ENCODE assay signal across 12 cellular contexts in the genomic region with DNA sequence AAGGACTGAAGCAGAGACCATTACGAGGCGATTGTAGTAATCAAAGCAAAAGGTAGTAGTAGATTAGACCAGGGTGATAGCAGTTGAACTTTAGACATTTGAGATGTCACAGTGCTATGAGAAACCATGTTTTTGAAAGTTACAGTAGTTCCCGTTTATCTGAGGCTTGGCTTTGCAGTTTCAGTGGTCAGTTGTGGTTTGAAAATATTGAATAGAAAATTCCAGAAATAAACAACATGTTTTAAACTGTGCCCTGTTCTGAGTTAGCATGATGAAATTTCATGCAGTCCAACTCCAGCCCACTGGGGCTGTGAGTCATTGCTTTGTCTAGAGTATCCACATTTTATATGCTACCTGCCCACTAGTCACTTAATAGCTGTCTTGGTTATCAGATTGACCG. TPM values are rescaled to one million over a fixed set of nuclear protein-coding genes. Genes with fewer than 3 reads are reported as not detected.
A peak's percentile ranks its signal among the peaks of the same experiment; 100 is the strongest.
DNase-seq lines count a peak whose midpoint lies in the region; ATAC-seq and TF ChIP-seq lines count a peak whose summit lies in the region.
"Had no signal": no experiment of that assay in that cellular context is flagged by ENCODE, and none has a peak within 500 bp of the region (broad histone marks: within the 10 kb centered on the region; RNA-seq: fewer than 3 reads in every experiment).

No MANE protein-coding gene starts in this region.

- peak overlapping the region; percentile 49 for H3K4me2 ChIP-seq in skeletal muscle satellite cell (ENCODE audit: low read length)

- H3K9me3 Mint-ChIP-seq in activated CD8-positive, alpha-beta memory T cell treated with anti-CD3 and anti-CD28 coated beads, Interleukin-2, amount 10 ng/mL, durations not matched to agents 7 days and 5 days (ENCODE audit: low read depth): no peaks in the 10 kb centered on the region

- H3K27ac ChIP-seq in Panc1 (ENCODE audit: low read length): no peak overlapping the region
- H3K27ac ChIP-seq: gastroesophageal sphincter, SK-N-MC had no signal

- H3K27me3 ChIP-seq in Panc1 (ENCODE audit: control insufficient read depth, insufficient read depth, low read length) (no peaks in the 10 kb centered on the region), skeletal muscle satellite cell (ENCODE audit: control insufficient read depth, insufficient read depth, low read length) (no peaks in the 10 kb centered on the region)
- H3K27me3 ChIP-seq: BE2C, gastroesophageal sphincter had no signal

- BruUV-seq in Panc1 (replicated peaks; lab: Mats Ljungman, UMichigan): TSS peak; percentile 8

- CTCF ChIA-PET in activated CD8-positive, alpha-beta memory T cell treated with anti-CD3 and anti-CD28 coated beads, Interleukin-2, amount 10 ng/mL, durations not matched to agents 7 days and 5 days (lab: Charles Lee): interaction anchor here (0.6 kb wide), 1 partner anchor 47 kb away, joined by 3 read pairs; the partner anchor contains the start of gene ZNF638
- CTCF ChIA-PET in Panc1 (lab: Charles Lee): no interaction called here

- no peaks in the 10 kb centered on the region for H3K27me3 Mint-ChIP-seq in activated CD8-positive, alpha-beta memory T cell treated with anti-CD3 and anti-CD28 coated beads, Interleukin-2, amount 10 ng/mL, durations not matched to agents 7 days and 5 days

- H3K4me1 ChIP-seq in Panc1 (ENCODE audit: control insufficient read depth, insufficient read depth, low read length) (no peaks in the 10 kb centered on the region; the same call in 1 of the 2 replicates), skeletal muscle satellite cell (ENCODE audit: control insufficient read depth, insufficient read depth, low read length) (peaks cover 20% of the 10 kb centered on the region)
- H3K4me1 ChIP-seq: BE2C had no signal

- H3K9me3 ChIP-seq in Panc1 (ENCODE audit: control insufficient read depth, insufficient read depth, low read depth, low read length) (no peaks in the 10 kb centered on the region), skeletal muscle satellite cell (replicated peaks; ENCODE audit: low read length) (no peaks in the 10 kb centered on the region)
- H3K9me3 ChIP-seq: BE2C, gastroesophageal sphincter had no signal

- peaks cover 17% of the 10 kb centered on the region for H3K4me1 Mint-ChIP-seq in activated CD8-positive, alpha-beta memory T cell treated with anti-CD3 and anti-CD28 coated beads, Interleukin-2, amount 10 ng/mL, durations not matched to agents 7 days and 5 days

- H3K27ac Mint-ChIP-seq in activated CD8-positive, alpha-beta memory T cell treated with anti-CD3 and anti-CD28 coated beads, Interleukin-2, amount 10 ng/mL, durations not matched to agents 7 days and 5 days: peak overlapping the region; percentile 9

- H3K4me3 ChIP-seq in Panc1 (ENCODE audit: low read depth in 2 of 2, low read length in 2 of 2) (no peak overlapping the region), skeletal muscle satellite cell (ENCODE audit: low read length) (no peak overlapping the region)
- H3K4me3 ChIP-seq: gastroesophageal sphincter, SK-N-MC had no signal

- in situ Hi-C loops in Panc1 (cut with HindIII; ENCODE audit: low pct_unique_long_range_greater_than_20kb, low sequenced_read_pairs): no loop called here

- H3K36me3 Mint-ChIP-seq in activated CD8-positive, alpha-beta memory T cell treated with anti-CD3 and anti-CD28 coated beads, Interleukin-2, amount 10 ng/mL, durations not matched to agents 7 days and 5 days: peaks cover 55% of the 10 kb centered on the region

- no peak overlapping the region for H3K4me3 Mint-ChIP-seq in activated CD8-positive, alpha-beta memory T cell treated with anti-CD3 and anti-CD28 coated beads, Interleukin-2, amount 10 ng/mL, durations not matched to agents 7 days and 5 days

- intact Hi-C loops in Panc1 (cut with micrococcal nuclease; ENCODE audit: unreplicated experiment): no loop called here

- POLR2A ChIA-PET in Panc1 (lab: Charles Lee): no interaction called here

- H3K36me3 ChIP-seq in Panc1 (ENCODE audit: control insufficient read depth, insufficient read depth, low read length) (peaks cover 30% of the 10 kb centered on the region), skeletal muscle satellite cell (ENCODE audit: insufficient read depth, low read length) (peaks cover 35% of the 10 kb centered on the region)

- no peak for DNase-seq in activated CD8-positive, alpha-beta memory T cell treated with anti-CD3 and anti-CD28 coated beads, Interleukin-2, amount 10 ng/mL, durations not matched to agents 7 days and 5 days
- no peak for DNase-seq in activated CD8-positive, alpha-beta memory T cell treated with anti-CD3 and anti-CD28 coated beads, Interleukin-2, amount 50 U/mL, for 4 hours
- peak; percentile 17 for DNase-seq in Panc1 (ENCODE audit: low read depth, low spot score)
- peak; percentile 45 for DNase-seq in fibroblast of gingiva (ENCODE audit: low read depth)
- no peak for DNase-seq in GM19240 (ENCODE audit: insufficient read length, low spot score)
- DNase-seq in NK-92 (lab: John Stamatoyannopoulos, UW; ENCODE audit: unreplicated experiment): no peak
- DNase-seq in stimulated activated CD4-positive, alpha-beta T cell treated with anti-CD3 and anti-CD28 coated beads, Interleukin-15, amount 100 ng/mL, for 24 hours: no peak
- DNase-seq: BE2C, NCI-H1048 had no signal

- TF ChIP-seq CTCF in Panc1 (IDR thresholded peaks at IDR 0.05): no peak

- H3K9ac ChIP-seq in skeletal muscle satellite cell (ENCODE audit: low read depth, low read length): no peak overlapping the region

- ATAC-seq in activated CD8-positive, alpha-beta memory T cell treated with anti-CD3 and anti-CD28 coated beads, Interleukin-2, amount 10 ng/mL, durations not matched to agents 7 days and 5 days: no peak
- no peak for ATAC-seq in Panc1
- ATAC-seq: gastroesophageal sphincter had no signal

RNA-seq across cellular contexts. Expression of gene ZNF638, which starts 47.5 kb away (rescaled TPM):
- total RNA-seq in activated CD8-positive, alpha-beta memory T cell treated with anti-CD3 and anti-CD28 coated beads, Interleukin-2, amount 10 ng/mL, durations not matched to agents 7 days and 5 days: 100 to 1,000 TPM in 1 of 2 experiments, 10 to 100 TPM in 1; 88.0 to 105 TPM
- 80.8 TPM for total RNA-seq in Panc1 (2021; ENCODE audit: unreplicated experiment)
- polyA plus RNA-seq in Panc1 (2012; ENCODE audit: insufficient read length): 34.1 TPM
- 81.3 and 99.6 TPM in 2 replicates for total RNA-seq in skeletal muscle satellite cell (2012; rRNA removed)

Comparison
In these comparisons a context has a peak if more than half of its experiments do, and no peak if none do; other contexts are left out.
1. DNase-seq: peak in Panc1 (single experiment) and fibroblast of gingiva (single experiment); none in activated CD8-positive, alpha-beta memory T cell treated with anti-CD3 and anti-CD28 coated beads, Interleukin-2, amount 10 ng/mL, durations not matched to agents 7 days and 5 days (single experiment), activated CD8-positive, alpha-beta memory T cell treated with anti-CD3 and anti-CD28 coated beads, Interleukin-2, amount 50 U/mL, for 4 hours (single experiment), GM19240 (single experiment), NK-92 (single experiment) and stimulated activated CD4-positive, alpha-beta T cell treated with anti-CD3 and anti-CD28 coated beads, Interleukin-15, amount 100 ng/mL, for 24 hours (single experiment).